1 cellular context compared by ENCODE assay signal in genomic region chr12:89895101-89895500, GRCh38.
TF ChIP-seq lines count a peak whose summit lies in the region.

No MANE protein-coding gene starts in this region.

TF ChIP-seq in A549, 52 proteins besides CTCF, POLR2A, EP300 and RAD21 (continued from another document):
- TF ChIP-seq PBX3 (IDR thresholded peaks at IDR 0.05) (no peak), HOXA7 (CRISPR knock-in tag; IDR thresholded peaks at IDR 0.05) (no peak), ZC3H11A (IDR thresholded peaks at IDR 0.05) (no peak)
